8 cellular contexts compared by ENCODE assay signal in the genomic region with DNA sequence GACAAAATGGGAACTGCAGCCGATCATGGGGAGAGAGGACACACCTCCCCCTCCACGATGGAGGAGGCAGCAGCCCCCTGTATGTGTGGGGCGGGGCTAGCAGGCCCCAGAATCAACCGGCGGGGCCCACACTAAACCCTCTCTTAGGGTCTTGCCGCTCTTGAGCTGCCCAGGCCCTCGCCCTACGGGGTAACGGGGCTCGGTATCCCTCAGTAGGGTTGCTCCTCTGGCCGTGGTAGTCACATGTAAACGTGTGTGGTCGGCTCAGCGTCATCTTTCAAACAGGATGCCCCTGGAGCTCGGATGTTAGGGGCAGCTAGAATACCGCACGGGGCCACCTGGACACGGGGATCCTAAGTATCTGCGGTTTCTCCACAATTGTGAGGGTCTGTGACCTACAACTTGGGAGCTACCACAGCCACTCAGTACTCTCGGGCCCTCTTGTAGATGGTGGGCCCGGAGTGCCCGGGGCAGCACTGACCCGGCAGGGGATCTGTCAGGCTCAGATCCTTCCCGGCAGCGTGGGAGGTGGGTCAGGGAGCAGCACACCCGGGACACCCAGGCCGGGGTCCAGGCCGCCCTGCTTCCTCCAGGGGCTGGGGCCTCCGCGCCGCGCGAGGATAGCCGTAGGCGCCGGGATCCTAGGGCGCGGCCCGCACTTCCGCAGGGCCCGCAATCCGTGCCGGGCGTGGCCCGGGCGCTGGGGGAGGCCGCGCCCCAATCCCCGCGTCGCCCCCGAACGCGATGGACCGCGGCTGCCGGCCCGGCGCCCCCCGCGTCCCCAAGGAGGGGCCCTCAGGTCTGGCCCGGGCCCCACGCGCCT. TPM values are rescaled to one million over a fixed set of nuclear protein-coding genes. Genes with fewer than 3 reads are reported as not detected.
DNase-seq lines count a peak whose midpoint lies in the region; ATAC-seq and TF ChIP-seq lines count a peak whose summit lies in the region.

No MANE protein-coding gene starts in this region.

- H3K27me3 ChIP-seq in CD4-positive, CD25-positive, alpha-beta regulatory T cell (ENCODE audit: control insufficient read depth, insufficient read depth, low read length), result no peaks in the 10 kb centered on the region
- H3K27me3 ChIP-seq in gastroesophageal sphincter (no peaks in the 10 kb centered on the region), parathyroid adenoma (ENCODE audit: control insufficient read depth, insufficient read depth, low read length) (no peaks in the 10 kb centered on the region)

- peaks cover 48% of the 10 kb centered on the region for H3K4me1 ChIP-seq in CD4-positive, CD25-positive, alpha-beta regulatory T cell (ENCODE audit: control insufficient read depth, insufficient read depth, low read length, poor library complexity, severe bottlenecking)
- H3K4me1 ChIP-seq in gastroesophageal sphincter (peaks cover 0 to 68% (median 35%) of the 10 kb centered on the region in 3 donors), parathyroid adenoma (peaks cover 17% of the 10 kb centered on the region)

- intact Hi-C loops in activated T-helper 1 cell treated with anti-CD3 and anti-CD28 coated beads, Interleukin-12 subunit alpha, Interleukin-12 subunit beta, Interleukin-2, Interleukin-4 antibody, amounts not matched to agents 30 ng/mL and 10 ng/mL and 1 ng/mL, durations not matched to agents 14 hours and 24 hours and 36 hours (cut with micrococcal nuclease), result loop anchor here (1.0 to 5.0 kb wide), 6 partner anchors 10 to 358 kb away; a partner anchor contains a TSS

- peaks cover 0 to 53% (median 9%) of the 10 kb centered on the region in 4 donors for H3K4me1 Mint-ChIP-seq in CD4-positive, CD25-positive, alpha-beta regulatory T cell
- peaks cover 9% of the 10 kb centered on the region for H3K4me1 Mint-ChIP-seq in activated T-helper 1 cell treated with anti-CD3 and anti-CD28 coated beads, Interleukin-12 subunit alpha, Interleukin-12 subunit beta, Interleukin-2, Interleukin-4 antibody, amounts not matched to agents 30 ng/mL and 10 ng/mL and 1 ng/mL, durations not matched to agents 14 hours and 24 hours and 36 hours (ENCODE audit: low read depth)

- peaks cover 24% of the 10 kb centered on the region for H3K79me2 ChIP-seq in parathyroid adenoma

- WGBS in gastroesophageal sphincter (ENCODE audit: low coverage in 1 of 2), 2 donors, result no CpG with 5 or more reads among the region's 64 CpGs

- H3K27ac ChIP-seq in CD4-positive, CD25-positive, alpha-beta regulatory T cell (ENCODE audit: insufficient read depth, low read length, poor library complexity, severe bottlenecking), result peak overlapping the region; percentile 97
- H3K27ac ChIP-seq in gastroesophageal sphincter (peak overlapping the region; percentile 84 to 99 (median 98)), parathyroid adenoma (peak overlapping the region; percentile 67)

- no peak for TF ChIP-seq CTCF in gastroesophageal sphincter (IDR thresholded peaks at IDR 0.05)
- no peak for TF ChIP-seq CTCF in parathyroid adenoma (IDR thresholded peaks at IDR 0.05)

- H3K27ac Mint-ChIP-seq in CD4-positive, CD25-positive, alpha-beta regulatory T cell, result peak overlapping the region; percentile 82 to 95 (median 91)
- peak overlapping the region; percentile 91 for H3K27ac Mint-ChIP-seq in activated T-helper 1 cell treated with anti-CD3 and anti-CD28 coated beads, Interleukin-12 subunit alpha, Interleukin-12 subunit beta, Interleukin-2, Interleukin-4 antibody, amounts not matched to agents 30 ng/mL and 10 ng/mL and 1 ng/mL, durations not matched to agents 14 hours and 24 hours and 36 hours

- DNase-seq in CD4-positive, CD25-positive, alpha-beta regulatory T cell, result peak in 2 of 3 donors; percentile 40 to 77
- DNase-seq in M059J (ENCODE audit: low read depth), result peak; percentile 47
- DNase-seq in activated T-helper 1 cell treated with anti-CD3 and anti-CD28 coated beads, Interleukin-12 subunit alpha, Interleukin-12 subunit beta, Interleukin-2, Interleukin-4 antibody, amounts not matched to agents 30 ng/mL and 10 ng/mL and 1 ng/mL, durations not matched to agents 14 hours and 24 hours and 36 hours (ENCODE audit: low spot score), result peak; percentile 34
- DNase-seq in NCI-H128 (lab: John Stamatoyannopoulos, UW; ENCODE audit: unreplicated experiment), result no peak
- DNase-seq in ureter (ENCODE audit: low spot score), result no peak

- peaks cover 16% of the 10 kb centered on the region for H3K36me3 ChIP-seq in CD4-positive, CD25-positive, alpha-beta regulatory T cell (ENCODE audit: control insufficient read depth, insufficient read depth, low read length)
- H3K36me3 ChIP-seq in gastroesophageal sphincter (peaks cover 0 to 35% of the 10 kb centered on the region in 2 donors), parathyroid adenoma (ENCODE audit: control insufficient read depth, insufficient read depth, low read length) (no peaks in the 10 kb centered on the region)

- no peak overlapping the region for H2AFZ ChIP-seq in parathyroid adenoma

- peaks cover 3% of the 10 kb centered on the region for H3K36me3 Mint-ChIP-seq in CD4-positive, CD25-positive, alpha-beta regulatory T cell
- H3K36me3 Mint-ChIP-seq in activated T-helper 1 cell treated with anti-CD3 and anti-CD28 coated beads, Interleukin-12 subunit alpha, Interleukin-12 subunit beta, Interleukin-2, Interleukin-4 antibody, amounts not matched to agents 30 ng/mL and 10 ng/mL and 1 ng/mL, durations not matched to agents 14 hours and 24 hours and 36 hours (ENCODE audit: low read depth), result peaks cover 15% of the 10 kb centered on the region

- H3K9ac ChIP-seq in parathyroid adenoma, result peak overlapping the region; percentile 29

- H3K4me2 ChIP-seq in parathyroid adenoma (ENCODE audit: low read length), result peak overlapping the region; percentile 83

- peak overlapping the region; percentile 86 to 99 (median 90) for H3K4me3 Mint-ChIP-seq in CD4-positive, CD25-positive, alpha-beta regulatory T cell
- peak overlapping the region; percentile 92 for H3K4me3 Mint-ChIP-seq in activated T-helper 1 cell treated with anti-CD3 and anti-CD28 coated beads, Interleukin-12 subunit alpha, Interleukin-12 subunit beta, Interleukin-2, Interleukin-4 antibody, amounts not matched to agents 30 ng/mL and 10 ng/mL and 1 ng/mL, durations not matched to agents 14 hours and 24 hours and 36 hours

- no peaks in the 10 kb centered on the region for H3K27me3 Mint-ChIP-seq in CD4-positive, CD25-positive, alpha-beta regulatory T cell
- H3K27me3 Mint-ChIP-seq in activated T-helper 1 cell treated with anti-CD3 and anti-CD28 coated beads, Interleukin-12 subunit alpha, Interleukin-12 subunit beta, Interleukin-2, Interleukin-4 antibody, amounts not matched to agents 30 ng/mL and 10 ng/mL and 1 ng/mL, durations not matched to agents 14 hours and 24 hours and 36 hours (ENCODE audit: insufficient read depth), result no peaks in the 10 kb centered on the region

- H3K9me3 ChIP-seq in CD4-positive, CD25-positive, alpha-beta regulatory T cell (ENCODE audit: control insufficient read depth in 2 of 2, low read length in 2 of 2), result no peaks in the 10 kb centered on the region
- H3K9me3 ChIP-seq in gastroesophageal sphincter, result no peaks in the 10 kb centered on the region
- H3K9me3 ChIP-seq in parathyroid adenoma (ENCODE audit: control insufficient read depth, low read length), result no peaks in the 10 kb centered on the region

- no peak for TF ChIP-seq EP300 in gastroesophageal sphincter (IDR thresholded peaks at IDR 0.05)

- H3K4me3 ChIP-seq in CD4-positive, CD25-positive, alpha-beta regulatory T cell (ENCODE audit: low read depth, low read length), result peak overlapping the region; percentile 67
- H3K4me3 ChIP-seq in gastroesophageal sphincter (peak overlapping the region; percentile 54 to 80), parathyroid adenoma (ENCODE audit: low read depth, low read length) (peak overlapping the region; percentile 65)

- peaks cover 0 to 1% (median 0%) of the 10 kb centered on the region in 7 donors for H3K9me3 Mint-ChIP-seq in CD4-positive, CD25-positive, alpha-beta regulatory T cell
- no peaks in the 10 kb centered on the region for H3K9me3 Mint-ChIP-seq in activated T-helper 1 cell treated with anti-CD3 and anti-CD28 coated beads, Interleukin-12 subunit alpha, Interleukin-12 subunit beta, Interleukin-2, Interleukin-4 antibody, amounts not matched to agents 30 ng/mL and 10 ng/mL and 1 ng/mL, durations not matched to agents 14 hours and 24 hours and 36 hours

- peak; percentile 18 to 19 for ATAC-seq in CD4-positive, CD25-positive, alpha-beta regulatory T cell (ENCODE audit: low read depth in 2 of 2)
- ATAC-seq in GM19467 (IDR thresholded peaks at IDR 0.05; ENCODE audit: unreplicated experiment) (peak; percentile 16), gastroesophageal sphincter (peak; percentile 36)

- TF ChIP-seq POLR2A in gastroesophageal sphincter (IDR thresholded peaks at IDR 0.05), result peak in 1 of 2 donors; percentile 36

RNA-seq across cellular contexts. Expression of a gene that starts 0.8 kb away (rescaled TPM):
- 578 TPM for total RNA-seq in CD4-positive, CD25-positive, alpha-beta regulatory T cell
- 100 to 1,000 TPM in 2 of 4 donors, 10 to 100 TPM in 2; 91.4 to 141 (median 99.4) TPM for polyA plus RNA-seq in CD4-positive, CD25-positive, alpha-beta regulatory T cell
- 124 and 207 TPM in 2 replicates for total RNA-seq in M059J (2014; rRNA removed; shearing (Covaris generic))
- 701 and 705 TPM in 2 replicates for total RNA-seq in activated T-helper 1 cell treated with anti-CD3 and anti-CD28 coated beads, Interleukin-12 subunit alpha, Interleukin-12 subunit beta, Interleukin-2, Interleukin-4 antibody, amounts not matched to agents 30 ng/mL and 10 ng/mL and 1 ng/mL, durations not matched to agents 14 hours and 24 hours and 36 hours
- total RNA-seq in gastroesophageal sphincter, result 100 to 1,000 TPM; 120 to 219 (median 169) TPM
- 498 TPM for total RNA-seq in ureter

RNA-seq across cellular contexts. Expression of a gene that starts 10.0 kb away (rescaled TPM):
- 231 TPM for total RNA-seq in CD4-positive, CD25-positive, alpha-beta regulatory T cell
- 100 to 1,000 TPM; 186 to 216 (median 207) TPM for polyA plus RNA-seq in CD4-positive, CD25-positive, alpha-beta regulatory T cell
- total RNA-seq in M059J (2014; rRNA removed; shearing (Covaris generic)), result 1,409 and 1,513 TPM in 2 replicates
- total RNA-seq in activated T-helper 1 cell treated with anti-CD3 and anti-CD28 coated beads, Interleukin-12 subunit alpha, Interleukin-12 subunit beta, Interleukin-2, Interleukin-4 antibody, amounts not matched to agents 30 ng/mL and 10 ng/mL and 1 ng/mL, durations not matched to agents 14 hours and 24 hours and 36 hours, result 477 and 487 TPM in 2 replicates
- total RNA-seq in gastroesophageal sphincter (100 to 1,000 TPM; 257 to 365 (median 324) TPM), ureter (665 TPM)

RNA-seq across cellular contexts. Expression of a gene that starts 21.0 kb away (rescaled TPM):
- total RNA-seq in CD4-positive, CD25-positive, alpha-beta regulatory T cell, result 90.9 TPM
- 10 to 100 TPM; 24.8 to 57.6 (median 39.6) TPM for polyA plus RNA-seq in CD4-positive, CD25-positive, alpha-beta regulatory T cell
- total RNA-seq in M059J (2014; rRNA removed; shearing (Covaris generic)), result 184 and 197 TPM in 2 replicates
- 241 and 249 TPM in 2 replicates for total RNA-seq in activated T-helper 1 cell treated with anti-CD3 and anti-CD28 coated beads, Interleukin-12 subunit alpha, Interleukin-12 subunit beta, Interleukin-2, Interleukin-4 antibody, amounts not matched to agents 30 ng/mL and 10 ng/mL and 1 ng/mL, durations not matched to agents 14 hours and 24 hours and 36 hours
- total RNA-seq in gastroesophageal sphincter, result 10 to 100 TPM; 26.6 to 68.1 (median 55.5) TPM
- 64.2 TPM for total RNA-seq in ureter

RNA-seq across cellular contexts. Expression of a gene that starts 21.2 kb away (rescaled TPM):
- total RNA-seq in CD4-positive, CD25-positive, alpha-beta regulatory T cell, result 44.4 TPM
- 100 to 1,000 TPM; 262 to 331 (median 290) TPM for polyA plus RNA-seq in CD4-positive, CD25-positive, alpha-beta regulatory T cell
- 201 and 233 TPM in 2 replicates for total RNA-seq in M059J (2014; rRNA removed; shearing (Covaris generic))
- 123 and 124 TPM in 2 replicates for total RNA-seq in activated T-helper 1 cell treated with anti-CD3 and anti-CD28 coated beads, Interleukin-12 subunit alpha, Interleukin-12 subunit beta, Interleukin-2, Interleukin-4 antibody, amounts not matched to agents 30 ng/mL and 10 ng/mL and 1 ng/mL, durations not matched to agents 14 hours and 24 hours and 36 hours
- total RNA-seq in gastroesophageal sphincter (100 to 1,000 TPM in 3 of 4 donors, 10 to 100 TPM in 1; 81.0 to 128 (median 119) TPM), ureter (70.3 TPM)

RNA-seq across cellular contexts. Expression of a gene that starts 31.7 kb away (rescaled TPM):
- not detected for total RNA-seq in CD4-positive, CD25-positive, alpha-beta regulatory T cell
- polyA plus RNA-seq in CD4-positive, CD25-positive, alpha-beta regulatory T cell, result under 1 TPM in 1 of 4 donors, not detected in 3; 0.10 TPM
- 0.44 and 0.59 TPM in 2 replicates for total RNA-seq in M059J (2014; rRNA removed; shearing (Covaris generic))
- total RNA-seq in activated T-helper 1 cell treated with anti-CD3 and anti-CD28 coated beads, Interleukin-12 subunit alpha, Interleukin-12 subunit beta, Interleukin-2, Interleukin-4 antibody, amounts not matched to agents 30 ng/mL and 10 ng/mL and 1 ng/mL, durations not matched to agents 14 hours and 24 hours and 36 hours, result 0.24 and 0.31 TPM in 2 replicates
- total RNA-seq in gastroesophageal sphincter (under 1 TPM in 2 of 4 donors, not detected in 2; 0.12 to 0.16 TPM), ureter (0.29 TPM)

Comparison
In these comparisons a context has a peak if more than half of its experiments do, and no peak if none do; other contexts are left out.
1. DNase-seq: peak in CD4-positive, CD25-positive, alpha-beta regulatory T cell (2 of 3), M059J (single experiment) and activated T-helper 1 cell treated with anti-CD3 and anti-CD28 coated beads, Interleukin-12 subunit alpha, Interleukin-12 subunit beta, Interleukin-2, Interleukin-4 antibody, amounts not matched to agents 30 ng/mL and 10 ng/mL and 1 ng/mL, durations not matched to agents 14 hours and 24 hours and 36 hours (single experiment); none in NCI-H128 (single experiment) and ureter (single experiment).
2. Peak in every context shown above with its lines, with median percentiles within 50 percentile points of each other: ATAC-seq, H3K27ac ChIP-seq and H3K4me3 ChIP-seq.